9 cellular contexts compared by ENCODE assay signal in genomic region chr11:8732276-8732675, GRCh38. TPM values are rescaled to one million over a fixed set of nuclear protein-coding genes. Genes with fewer than 3 reads are reported as not detected.
DNase-seq lines count a peak whose midpoint lies in the region; ATAC-seq and TF ChIP-seq lines count a peak whose summit lies in the region.
"Had no signal": no experiment of that assay in that cellular context is flagged by ENCODE, and none has a peak within 500 bp of the region (broad histone marks: within the 10 kb centered on the region; RNA-seq: fewer than 3 reads in every experiment).

No MANE protein-coding gene starts in this region.

- peak; percentile 46 for DNase-seq in GM10248 (ENCODE audit: extremely low spot score)
- DNase-seq in HCT116 (ENCODE audit: low read depth, low spot score), result no peak
- peak in 1 of 3 donors; percentile 48 for DNase-seq in Peyer's patch
- DNase-seq in memory B cell (ENCODE audit: low spot score in 2 of 2), result peak; percentile 26 to 31
- DNase-seq in NCI-H82 (lab: John Stamatoyannopoulos, UW), result no peak
- no peak for DNase-seq in NCI-H2081 (lab: John Stamatoyannopoulos, UW)
- no peak for DNase-seq in omental fat pad (ENCODE audit: low spot score)
- no peak for DNase-seq in HPDE6-E6E7 (ENCODE audit: extremely low spot score)

- H3K27ac Mint-ChIP-seq in memory B cell, result peak overlapping the region; percentile 84

- RAD21 ChIA-PET in HCT116 (lab: Charles Lee; ENCODE audit: low non-redundant PET in 1 of 2, low total read pairs in 2 of 2, uncharacterized antibody in 2 of 2, unreplicated experiment in 2 of 2), result no interaction called here

- H3K36me3 ChIP-seq in HCT116 (ENCODE audit: control insufficient read depth in 1 of 2, insufficient read depth in 2 of 2, low read length in 2 of 2) (no peaks in the 10 kb centered on the region), Peyer's patch (peaks cover 0 to 14% (median 0%) of the 10 kb centered on the region in 3 donors)

- TF ChIP-seq RAD21 in HCT116 (IDR thresholded peaks at IDR 0.05; ENCODE audit: low read depth), result no peak

- H3K9me3 ChIP-seq in HCT116 (ENCODE audit: control insufficient read depth in 1 of 2, insufficient read depth in 1 of 2, low read depth in 1 of 2, low read length in 2 of 2) (no peaks in the 10 kb centered on the region), Peyer's patch (no peaks in the 10 kb centered on the region)

- H4K20me1 ChIP-seq in HCT116 (ENCODE audit: insufficient read depth), result no peaks in the 10 kb centered on the region

- TF ChIP-seq POLR2A in HCT116 (IDR thresholded peaks at IDR 0.05; ENCODE audit: borderline replicate concordance, extremely low read depth, insufficient read depth, insufficient read length) (no peak), Peyer's patch (IDR thresholded peaks at IDR 0.05) (no peak)

- H3K27me3 ChIP-seq in HCT116 (ENCODE audit: insufficient read depth, low read length) (no peaks in the 10 kb centered on the region), Peyer's patch (no peaks in the 10 kb centered on the region)

- intact Hi-C loops in HCT116 (cut with micrococcal nuclease), result no loop called here

- H3K4me3 Mint-ChIP-seq in memory B cell, result peak overlapping the region; percentile 75
- H3K4me3 Mint-ChIP-seq: nephron had no signal

- H3K4me3 ChIP-seq in HCT116 (replicated peaks in 1 of 2; ENCODE audit: low read depth in 1 of 2, low read length in 2 of 2) (no peak overlapping the region), Peyer's patch (no peak overlapping the region)

- no peak for ATAC-seq in HCT116
- peak; percentile 98 for ATAC-seq in memory B cell (ENCODE audit: low read depth)
- ATAC-seq in omental fat pad (ENCODE audit: low FRiP score), result no peak

- CTCF ChIA-PET in GM10248 (lab: Yijun Ruan, JAX) (interaction anchor here (1.1 to 1.2 kb wide), 3 partner anchors 10 to 27 kb away, joined by 3 read pairs; no protein-coding TSS in a partner anchor), HCT116 (lab: Charles Lee) (no interaction called here)

- H3K27ac ChIP-seq in HCT116 (ENCODE audit: low read depth, low read length) (no peak overlapping the region), Peyer's patch (peak overlapping the region; percentile 24 to 65 (median 48))

- H3K36me3 Mint-ChIP-seq in memory B cell, result no peaks in the 10 kb centered on the region

- peak overlapping the region; percentile 51 for H3K4me2 ChIP-seq in HCT116 (ENCODE audit: low read length)

- no peak overlapping the region for H2AFZ ChIP-seq in HCT116 (ENCODE audit: low read depth, low read length, poor library complexity, severe bottlenecking)

- TF ChIP-seq CTCF in GM10248 (IDR thresholded peaks at IDR 0.05; ENCODE audit: control extremely low read depth, extremely low read depth, low read depth, missing control alignments), result no peak
- TF ChIP-seq CTCF in HCT116 (IDR thresholded peaks at IDR 0.05 in 2 of 3, conservative IDR thresholded peaks at IDR 0.05 in 1 of 3; ENCODE audit: borderline replicate concordance in 1 of 3, insufficient read depth in 1 of 3, low read depth in 2 of 3, low read length in 2 of 3), result no peak
- TF ChIP-seq CTCF in Peyer's patch (IDR thresholded peaks at IDR 0.05), result no peak
- no peak for TF ChIP-seq CTCF in omental fat pad (IDR thresholded peaks at IDR 0.05)

- H3K9me2 ChIP-seq in HCT116 (ENCODE audit: insufficient read depth), result no peaks in the 10 kb centered on the region

- H3K4me1 ChIP-seq in HCT116 (ENCODE audit: control insufficient read depth in 1 of 2, insufficient read depth in 2 of 2, low read length in 2 of 2) (peaks cover 9 to 31% of the 10 kb centered on the region in 2 experiments), Peyer's patch (peaks cover 0 to 38% (median 0%) of the 10 kb centered on the region in 4 donors)

- peak overlapping the region; percentile 30; the same call in 1 of the 2 replicates for H3K9ac ChIP-seq in HCT116 (ENCODE audit: low read length)

- no peaks in the 10 kb centered on the region for H3K27me3 Mint-ChIP-seq in memory B cell

- POLR2A ChIA-PET in GM10248 (lab: Yijun Ruan, JAX) (no interaction called here), HCT116 (lab: Charles Lee) (no interaction called here)

- BruUV-seq in HCT116 (replicated peaks; lab: Mats Ljungman, UMichigan), result no TSS peak

- H3K79me2 ChIP-seq in HCT116 (ENCODE audit: insufficient read depth, low read length), result no peaks in the 10 kb centered on the region

- H3K4me1 Mint-ChIP-seq in memory B cell, result peaks cover 12% of the 10 kb centered on the region

- no peaks in the 10 kb centered on the region for H3K9me3 Mint-ChIP-seq in memory B cell
- H3K9me3 Mint-ChIP-seq: nephron had no signal

TF ChIP-seq in HCT116, 20 proteins besides CTCF, POLR2A, EP300 and RAD21:
- no peak for TF ChIP-seq ELF1 (IDR thresholded peaks at IDR 0.05; ENCODE audit: borderline replicate concordance, low read depth)
- TF ChIP-seq SP1 (IDR thresholded peaks at IDR 0.05; ENCODE audit: low read depth), result no peak
- TF ChIP-seq JUND (IDR thresholded peaks at IDR 0.05), result no peak
- no peak for TF ChIP-seq SRF (IDR thresholded peaks at IDR 0.05; ENCODE audit: low read depth)
- no peak for TF ChIP-seq MAX (IDR thresholded peaks at IDR 0.05)
- no peak for TF ChIP-seq REST (IDR thresholded peaks at IDR 0.05; ENCODE audit: low read depth)
- no peak for TF ChIP-seq TCF7L2 (IDR thresholded peaks at IDR 0.05; ENCODE audit: borderline replicate concordance, extremely low read depth, insufficient read depth, insufficient read length)
- no peak for TF ChIP-seq YY1 (IDR thresholded peaks at IDR 0.05; ENCODE audit: extremely low read depth, insufficient replicate concordance, low read depth, low read length)
- TF ChIP-seq POLR2AphosphoS5 (IDR thresholded peaks at IDR 0.05; ENCODE audit: low read depth, low read length), result no peak
- no peak for TF ChIP-seq ZFX (IDR thresholded peaks at IDR 0.05)
- no peak for TF ChIP-seq CEBPB (IDR thresholded peaks at IDR 0.05; ENCODE audit: low read depth)
- TF ChIP-seq ATF3 (IDR thresholded peaks at IDR 0.05), result no peak
TF ChIP-seq in HCT116: peak in this region for 0.

RNA-seq across cellular contexts. Expression of gene RPL27A, which starts 49.7 kb away (rescaled TPM):
- 1,055 TPM for total RNA-seq in HCT116 (2021; ENCODE audit: unreplicated experiment)
- 3,070 and 3,597 TPM in 2 replicates for polyA plus RNA-seq in HCT116 (2012)
- 100 to 1,000 TPM; 476 to 923 (median 619) TPM for total RNA-seq in Peyer's patch
- 100 to 1,000 TPM; 635 to 791 (median 757) TPM for total RNA-seq in omental fat pad

RNA-seq across cellular contexts. Expression of gene TRIM66, which starts 49.8 kb away (rescaled TPM):
- 24.8 TPM for total RNA-seq in HCT116 (2021; ENCODE audit: unreplicated experiment)
- 7.9 and 9.3 TPM in 2 replicates for polyA plus RNA-seq in HCT116 (2012)
- 10 to 100 TPM; 12.1 to 34.2 (median 19.8) TPM for total RNA-seq in Peyer's patch
- 10 to 100 TPM in 1 of 4 donors, 1 to 10 TPM in 3; 3.7 to 11.3 (median 5.1) TPM for total RNA-seq in omental fat pad

Comparison
In these comparisons a context has a peak if more than half of its experiments do, and no peak if none do; other contexts are left out.
1. DNase-seq: peak in GM10248 (single experiment) and memory B cell (2 of 2); none in HCT116 (single experiment), NCI-H82 (single experiment), NCI-H2081 (0 of 2), omental fat pad (single experiment) and HPDE6-E6E7 (single experiment).